ENCODE assay signal across 23 cellular contexts in genomic region chrX:144616317-144616716, GRCh38.
DNase-seq lines count a peak whose midpoint lies in the region; ATAC-seq, FAIRE-seq and TF ChIP-seq lines count a peak whose summit lies in the region.
"Had no signal": no experiment of that assay in that cellular context is flagged by ENCODE, and none has a peak within 500 bp of the region (broad histone marks: within the 10 kb centered on the region; RNA-seq: fewer than 3 reads in every experiment).

No MANE protein-coding gene starts in this region.

- no peaks in the 10 kb centered on the region for H3K4me1 Mint-ChIP-seq in astrocyte (ENCODE audit: low read depth, unreplicated experiment)
- H3K4me1 Mint-ChIP-seq: B cell had no signal

- no peak overlapping the region for H3K4me3 ChIP-seq in astrocyte (ENCODE audit: insufficient read depth, low read depth, low read length)
- no peak overlapping the region for H3K4me3 ChIP-seq in epithelial cell of proximal tubule (ENCODE audit: low read depth, low read length)
- H3K4me3 ChIP-seq in esophagus muscularis mucosa: no peak overlapping the region
- H3K4me3 ChIP-seq: K562, MG63, PC-9 had no signal

- no peak for TF ChIP-seq POLR2A in esophagus muscularis mucosa (IDR thresholded peaks at IDR 0.05; ENCODE audit: low read depth)

- 63% methylated on average over 4 of the region's 4 CpGs for WGBS in esophagus muscularis mucosa

- H3K27me3 ChIP-seq in astrocyte (ENCODE audit: insufficient read depth, low read length): no peaks in the 10 kb centered on the region
- H3K27me3 ChIP-seq in esophagus muscularis mucosa: no peaks in the 10 kb centered on the region
- H3K27me3 ChIP-seq: MG63 had no signal

- TF ChIP-seq CTCF in astrocyte (IDR thresholded peaks at IDR 0.05; ENCODE audit: insufficient read depth, low read depth, low read length) (no peak), epithelial cell of proximal tubule (conservative IDR thresholded peaks at IDR 0.05; ENCODE audit: low read depth, low read length) (no peak), esophagus muscularis mucosa (IDR thresholded peaks at IDR 0.05) (no peak)

- H3K4me1 ChIP-seq in astrocyte (ENCODE audit: insufficient read depth, low read length) (no peaks in the 10 kb centered on the region), esophagus muscularis mucosa (no peaks in the 10 kb centered on the region)
- H3K4me1 ChIP-seq: Caco-2 had no signal

- H3K36me3 ChIP-seq in astrocyte (ENCODE audit: insufficient read depth, low read length) (no peaks in the 10 kb centered on the region), esophagus muscularis mucosa (no peaks in the 10 kb centered on the region)
- H3K36me3 ChIP-seq: MG63 had no signal

- H4K20me1 ChIP-seq in astrocyte (ENCODE audit: insufficient read depth, low read length): no peaks in the 10 kb centered on the region

- DNase-seq in HPDE6-E6E7 (ENCODE audit: extremely low spot score) (peak; percentile 22), astrocyte (ENCODE audit: low read depth) (peak; percentile 2), epithelial cell of proximal tubule (ENCODE audit: low read depth) (peak; percentile 3), dermis blood vessel endothelial cell (no peak), esophagus muscularis mucosa (ENCODE audit: extremely low spot score) (no peak)
- no peak for DNase-seq in effector CD4-positive, alpha-beta T cell
- DNase-seq: Caco-2; CD8-positive, alpha-beta T cell; H7; MG63; NCI-H2029 treated with DMSO at 0.1 percent for 48 hours; NCI-H446 treated with DMSO at 0.1 percent for 48 hours; NCI-H526; NCI-H82; NK-92 treated with Interleukin-12 subunit alpha and Interleukin-12 subunit beta, amount 100 ng/mL, for 24 hours; PC-9; SHP77 had no signal

- FAIRE-seq in astrocyte (lab: Jason Lieb, UNC): peak; percentile 99
- FAIRE-seq: G401.6, HTR-8/SVneo, K562 had no signal

- TF ChIP-seq EP300 in esophagus muscularis mucosa (IDR thresholded peaks at IDR 0.05): no peak

- H3K4me2 ChIP-seq in astrocyte (ENCODE audit: low read length): no peak overlapping the region
- H3K4me2 ChIP-seq: PC-9 had no signal

- no peaks in the 10 kb centered on the region for H3K27me3 Mint-ChIP-seq in astrocyte (ENCODE audit: low read depth, unreplicated experiment)
- H3K27me3 Mint-ChIP-seq: B cell had no signal

- ATAC-seq in GM18873 (IDR thresholded peaks at IDR 0.05; ENCODE audit: low FRiP score, unreplicated experiment): no peak
- ATAC-seq: CD8-positive, alpha-beta T cell; K562 had no signal

- no peaks in the 10 kb centered on the region for H3K79me2 ChIP-seq in astrocyte (ENCODE audit: insufficient read depth, low read length)

- intact Hi-C loops in esophagus muscularis mucosa (cut with DNase I): no loop called here

- H3K36me3 Mint-ChIP-seq in astrocyte (ENCODE audit: low read depth, unreplicated experiment): no peaks in the 10 kb centered on the region
- H3K36me3 Mint-ChIP-seq: CD8-positive, alpha-beta T cell had no signal

- no peak overlapping the region for H3K4me3 Mint-ChIP-seq in astrocyte (ENCODE audit: unreplicated experiment)
- H3K4me3 Mint-ChIP-seq: B cell; CD8-positive, alpha-beta T cell had no signal

- H3K27ac Mint-ChIP-seq in astrocyte (ENCODE audit: unreplicated experiment): no peak overlapping the region
- H3K27ac Mint-ChIP-seq: B cell; CD8-positive, alpha-beta T cell had no signal

- H3K9me3 ChIP-seq in astrocyte (ENCODE audit: insufficient read depth, low read depth, low read length): no peaks in the 10 kb centered on the region
- no peaks in the 10 kb centered on the region for H3K9me3 ChIP-seq in esophagus muscularis mucosa
- H3K9me3 ChIP-seq: Caco-2, MG63 had no signal

- H3K9me3 Mint-ChIP-seq in astrocyte (ENCODE audit: unreplicated experiment): no peaks in the 10 kb centered on the region

- no peak overlapping the region for H3K27ac ChIP-seq in astrocyte (ENCODE audit: low read depth, low read length)
- no peak overlapping the region for H3K27ac ChIP-seq in esophagus muscularis mucosa (replicated peaks in 1 of 4)
- H3K27ac ChIP-seq: C4-2B, PC-9 had no signal

- H2AFZ ChIP-seq in astrocyte (ENCODE audit: low read depth, low read length): no peak overlapping the region
- H2AFZ ChIP-seq: PC-9 had no signal

- H3K9ac ChIP-seq in astrocyte (ENCODE audit: low read length): no peak overlapping the region

Comparison
In these comparisons a context has a peak if more than half of its experiments do, and no peak if none do; other contexts are left out.
1. DNase-seq: peak in HPDE6-E6E7 (single experiment), astrocyte (single experiment) and epithelial cell of proximal tubule (single experiment); none in effector CD4-positive, alpha-beta T cell (single experiment), dermis blood vessel endothelial cell (single experiment) and esophagus muscularis mucosa (single experiment).